8 cellular contexts compared by ENCODE assay signal in genomic region chr12:50056629-50056976, GRCh38. TPM values are rescaled to one million over a fixed set of nuclear protein-coding genes. Genes with fewer than 3 reads are reported as not detected.
DNase-seq lines count a peak whose midpoint lies in the region; ATAC-seq and TF ChIP-seq lines count a peak whose summit lies in the region.

No MANE protein-coding gene starts in this region.

- H3K27me3 ChIP-seq in neural cell (ENCODE audit: insufficient read depth, low read depth, low read length), result no peaks in the 10 kb centered on the region

- peak overlapping the region; percentile 76 for H3K9ac ChIP-seq in neural cell (ENCODE audit: low read length)

- TF ChIP-seq RAD21 in neural cell (conservative IDR thresholded peaks at IDR 0.05), result no peak

- H3K36me3 ChIP-seq in KOPT-K1 (ENCODE audit: insufficient read depth, low read length), result no peaks in the 10 kb centered on the region
- no peaks in the 10 kb centered on the region for H3K36me3 ChIP-seq in neural cell (ENCODE audit: insufficient read depth, low read length)

- no peaks in the 10 kb centered on the region for H3K9me3 ChIP-seq in KOPT-K1 (ENCODE audit: insufficient read depth, low read length, poor library complexity, severe bottlenecking)
- no peaks in the 10 kb centered on the region for H3K9me3 ChIP-seq in neural cell (ENCODE audit: low read length)

- no peak for TF ChIP-seq EP300 in neural cell (conservative IDR thresholded peaks at IDR 0.05; ENCODE audit: poor library complexity, severe bottlenecking)

- no peaks in the 10 kb centered on the region for H3K9me2 ChIP-seq in neural cell (ENCODE audit: insufficient read depth, low read length)

- H3K4me3 Mint-ChIP-seq in central memory CD8-positive, alpha-beta T cell, result peak overlapping the region; percentile 85

- H2AFZ ChIP-seq in neural cell (ENCODE audit: low read depth, low read length), result peak overlapping the region; percentile 57

- H3K4me3 ChIP-seq in neural cell (ENCODE audit: low read length), result peak overlapping the region; percentile 87

- peak overlapping the region; percentile 71 for H3K27ac ChIP-seq in C4-2B
- peak overlapping the region; percentile 66 for H3K27ac ChIP-seq in KOPT-K1 (ENCODE audit: low read depth, low read length, poor library complexity, severe bottlenecking)
- peak overlapping the region; percentile 58 for H3K27ac ChIP-seq in neural cell (ENCODE audit: low read length)

- H3F3A ChIP-seq in neural cell (ENCODE audit: insufficient read depth, low read length, poor library complexity, severe bottlenecking), result no peaks in the 10 kb centered on the region

- H3K4me2 ChIP-seq in neural cell (ENCODE audit: low read length), result peak overlapping the region; percentile 98

- H4K20me1 ChIP-seq in neural cell (ENCODE audit: insufficient read depth), result no peaks in the 10 kb centered on the region

- ATAC-seq in central memory CD8-positive, alpha-beta T cell (replicated peaks; ENCODE audit: extremely low read depth, poor library complexity, severe bottlenecking), result no peak
- ATAC-seq in HG03175 (IDR thresholded peaks at IDR 0.05; ENCODE audit: unreplicated experiment), result no peak
- no peak for ATAC-seq in GM18520 (IDR thresholded peaks at IDR 0.05; ENCODE audit: unreplicated experiment)

- no peak for DNase-seq in central memory CD8-positive, alpha-beta T cell (ENCODE audit: low spot score in 2 of 2)
- no peak for DNase-seq in DMS 273 treated with DMSO at 0.1 percent for 48 hours (lab: John Stamatoyannopoulos, UW)
- no peak for DNase-seq in NCI-H2107 (lab: John Stamatoyannopoulos, UW)

- H3K9me3 Mint-ChIP-seq in central memory CD8-positive, alpha-beta T cell, result no peaks in the 10 kb centered on the region

- H3K79me2 ChIP-seq in neural cell (replicated peaks; ENCODE audit: insufficient read depth, low read length), result no peaks in the 10 kb centered on the region

- no peak overlapping the region for H3K27ac Mint-ChIP-seq in central memory CD8-positive, alpha-beta T cell (ENCODE audit: low read depth)

- H3K4me1 Mint-ChIP-seq in central memory CD8-positive, alpha-beta T cell, result peaks cover 26% of the 10 kb centered on the region

- H3K27me3 Mint-ChIP-seq in central memory CD8-positive, alpha-beta T cell, result peaks cover 75% of the 10 kb centered on the region

- TF ChIP-seq CTCF in C4-2B (conservative IDR thresholded peaks at IDR 0.05) (no peak), neural cell (IDR thresholded peaks at IDR 0.05; ENCODE audit: poor library complexity, severe bottlenecking) (no peak)

- peaks cover 5% of the 10 kb centered on the region for H3K36me3 Mint-ChIP-seq in central memory CD8-positive, alpha-beta T cell (ENCODE audit: insufficient read depth)

TF ChIP-seq in neural cell, 6 proteins besides CTCF, POLR2A, EP300 and RAD21:
- TF ChIP-seq SMC3 (conservative IDR thresholded peaks at IDR 0.05; ENCODE audit: poor library complexity) (no peak), REST (IDR thresholded peaks at IDR 0.05; ENCODE audit: borderline replicate concordance) (no peak), POLR2AphosphoS5 (IDR thresholded peaks at IDR 0.05) (no peak), EZH2 (IDR thresholded peaks at IDR 0.05; ENCODE audit: borderline replicate concordance, insufficient read depth, low read length, poor library complexity, severe bottlenecking) (no peak), MXI1 (conservative IDR thresholded peaks at IDR 0.05; ENCODE audit: poor library complexity, severe bottlenecking) (no peak), TAF1 (IDR thresholded peaks at IDR 0.05; ENCODE audit: low read depth) (no peak)
TF ChIP-seq in neural cell: peak in this region for 0.

RNA-seq across cellular contexts. Expression of gene ASIC1, which starts 0.8 kb away (rescaled TPM):
- polyA plus RNA-seq in neural cell, result 8.0 and 9.1 TPM in 2 replicates
- polyA minus RNA-seq in neural cell, result 18.7 and 21.5 TPM in 2 replicates

RNA-seq across cellular contexts. Expression of gene SMARCD1, which starts 28.5 kb away (rescaled TPM):
- 90.9 and 117 TPM in 2 replicates for polyA plus RNA-seq in neural cell
- 158 and 204 TPM in 2 replicates for polyA minus RNA-seq in neural cell

RNA-seq across cellular contexts. Expression of gene RACGAP1, which starts 31.3 kb away (rescaled TPM):
- 16.2 and 18.3 TPM in 2 replicates for polyA plus RNA-seq in neural cell
- polyA minus RNA-seq in neural cell, result 16.1 and 22.6 TPM in 2 replicates

RNA-seq across cellular contexts. Expression of gene GPD1, which starts 47.2 kb away (rescaled TPM):
- polyA plus RNA-seq in neural cell, result 1.5 and 4.0 TPM in 2 replicates
- polyA minus RNA-seq in neural cell, result 0.58 TPM in 1 of 2 replicates, not detected in the other

RNA-seq across cellular contexts. Expression of gene COX14, which starts 55.4 kb away (rescaled TPM):
- polyA plus RNA-seq in neural cell, result 73.4 and 79.3 TPM in 2 replicates
- 15.6 and 17.0 TPM in 2 replicates for polyA minus RNA-seq in neural cell
